In the genomic region with DNA sequence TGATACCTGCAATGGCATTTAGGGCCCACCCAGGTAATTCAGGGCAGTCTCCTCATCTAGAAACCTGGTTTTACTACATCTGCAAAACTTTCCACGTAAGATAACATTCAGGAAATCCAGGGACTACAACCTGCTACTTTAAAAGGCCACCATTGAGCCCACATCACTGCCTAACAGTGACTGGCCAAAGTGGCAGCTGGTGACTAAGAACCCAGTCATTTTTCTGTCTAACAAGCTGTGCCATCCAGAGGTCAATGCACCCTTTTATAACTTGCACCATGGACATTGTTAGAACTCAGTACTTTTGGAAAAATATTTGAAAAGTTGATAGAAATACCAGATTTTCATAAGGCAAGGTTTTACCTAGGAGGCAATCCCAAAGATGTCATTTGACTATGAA, we compare ENCODE assay signal across 29 cellular contexts.
"Had no signal": no experiment of that assay in that cellular context is flagged by ENCODE, and none has a peak within 500 bp of the region (broad histone marks: within the 10 kb centered on the region; RNA-seq: fewer than 3 reads in every experiment).

No MANE protein-coding gene starts in this region.

- H3K27me3 ChIP-seq: brain microvascular endothelial cell, dorsolateral prefrontal cortex, sigmoid colon, suprapubic skin, tibial artery, upper lobe of right lung had no signal

- H3K4me2 ChIP-seq: smooth muscle cell had no signal

- H3K79me2 ChIP-seq: parathyroid adenoma had no signal

- H2AFZ ChIP-seq: parathyroid adenoma had no signal

- H3K9me3 ChIP-seq: psoas muscle, sigmoid colon, suprapubic skin, tibial artery, upper lobe of right lung had no signal

- DNase-seq: activated CD4-positive, alpha-beta memory T cell treated with anti-CD3 and anti-CD28 coated beads for 36 hours; activated CD4-positive, alpha-beta T cell treated with anti-CD3 and anti-CD28 coated beads, Interleukin-2, amount 10 ng/mL, durations not matched to agents 24 days and 14 days; activated CD4-positive, CD25-positive, alpha-beta regulatory T cell treated with anti-CD3 and anti-CD28 coated beads, Interleukin-2, amount 50 U/mL, for 72 hours; activated CD8-positive, alpha-beta memory T cell treated with anti-CD3 and anti-CD28 coated beads, Interleukin-2, amount 50 U/mL, for 4 hours; activated gamma-delta T cell; activated naive CD4-positive, alpha-beta T cell treated with anti-CD3 and anti-CD28 coated beads, Interleukin-2, amount 10 ng/mL, durations not matched to agents 7 days and 5 days; activated T-cell treated with anti-CD3 and anti-CD28 coated beads, Interleukin-2, amount 50 U/mL, for 1 hour; amniotic stem cell; brain microvascular endothelial cell; dorsolateral prefrontal cortex; effector memory CD4-positive, alpha-beta T cell; head of caudate nucleus; hypothalamus; immature natural killer cell; kidney; naive B cell; occipital lobe; psoas muscle; sigmoid colon; stimulated activated CD4-positive, alpha-beta T cell treated with anti-CD3 and anti-CD28 coated beads, Interleukin-1b, Interleukin-23, amount 100 ng/mL, for 48 hours; stimulated activated naive CD4-positive, alpha-beta T cell; T-helper 9 cell; tibial artery; upper lobe of right lung had no signal

- FAIRE-seq: astrocyte, kidney had no signal

- ATAC-seq: psoas muscle, upper lobe of right lung had no signal

- H3K4me1 ChIP-seq: parathyroid adenoma, psoas muscle, sigmoid colon, suprapubic skin, tibial artery, upper lobe of right lung had no signal

- H3K9ac ChIP-seq: parathyroid adenoma had no signal

- H3K36me3 ChIP-seq: brain microvascular endothelial cell, sigmoid colon, suprapubic skin, tibial artery, upper lobe of right lung had no signal

- H3K4me3 ChIP-seq: coronary artery, dorsolateral prefrontal cortex, psoas muscle, sigmoid colon, smooth muscle cell, suprapubic skin, tibial artery, upper lobe of right lung had no signal

- H3K27ac ChIP-seq: brain microvascular endothelial cell, coronary artery, dorsolateral prefrontal cortex, parathyroid adenoma, psoas muscle, sigmoid colon, suprapubic skin, tibial artery, upper lobe of right lung had no signal
